In the genomic region with DNA sequence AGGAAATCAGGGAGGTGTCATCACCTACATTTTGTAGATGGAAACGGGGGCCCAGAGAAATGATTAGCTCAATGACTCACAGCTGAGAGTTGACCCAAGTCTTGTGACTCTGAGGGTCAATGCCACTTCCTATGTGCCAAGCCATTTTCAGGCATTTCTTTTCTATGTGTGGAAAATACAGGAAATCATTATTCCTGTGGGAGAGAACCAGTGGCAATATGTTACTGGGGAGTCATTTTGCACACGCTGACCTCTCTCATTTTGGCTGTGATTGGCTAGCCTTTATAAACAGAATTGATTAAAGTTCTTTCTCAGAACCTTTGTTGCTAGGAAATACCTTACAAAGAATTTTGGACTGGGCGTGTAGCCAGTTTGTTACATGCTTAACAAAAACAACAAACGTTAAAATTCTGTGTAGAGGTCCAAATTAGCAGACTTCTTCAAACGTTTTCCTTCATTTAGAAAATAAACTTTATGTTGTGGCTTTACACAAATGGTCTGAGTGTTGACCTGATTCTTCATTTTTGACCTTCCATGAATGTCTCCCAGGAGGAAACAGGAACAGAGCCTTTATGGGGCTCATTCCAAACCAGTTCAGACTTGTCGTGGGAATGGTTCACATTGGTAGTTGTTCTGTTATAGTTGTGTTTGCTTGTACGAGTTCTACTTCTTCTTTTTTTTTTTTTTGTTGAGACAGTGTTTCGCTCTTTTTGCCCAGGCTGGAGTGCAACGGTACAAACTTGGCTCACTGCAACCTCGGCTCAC, we compare ENCODE assay signal across 8 cellular contexts. TPM values are rescaled to one million over a fixed set of nuclear protein-coding genes. Genes with fewer than 3 reads are reported as not detected.
A peak's percentile ranks its signal among the peaks of the same experiment; 100 is the strongest.
DNase-seq lines count a peak whose midpoint lies in the region; ATAC-seq and TF ChIP-seq lines count a peak whose summit lies in the region.

No MANE protein-coding gene starts in this region.

- no peaks in the 10 kb centered on the region for H3K9me2 ChIP-seq in SK-N-SH

- H3K4me1 ChIP-seq in SK-N-SH (ENCODE audit: control insufficient read depth in 1 of 2, insufficient read depth in 2 of 2, low read depth in 1 of 2, low read length in 1 of 2), result peaks cover 2 to 13% of the 10 kb centered on the region in 2 experiments; a peak in 2 of 4 replicates

- no peaks in the 10 kb centered on the region for H3K27me3 ChIP-seq in SK-N-SH (ENCODE audit: insufficient read depth)

- POLR2A ChIA-PET in SK-N-SH (lab: Yijun Ruan, JAX), result no interaction called here

- no peaks in the 10 kb centered on the region for H3F3A ChIP-seq in SK-N-SH (replicated peaks; ENCODE audit: insufficient read depth)

- H3K36me3 ChIP-seq in SK-N-SH (replicated peaks in 1 of 2; ENCODE audit: control insufficient read depth in 1 of 2, insufficient read depth in 2 of 2, low read length in 1 of 2), result peaks cover 0 to 10% of the 10 kb centered on the region in 2 experiments

- no peaks in the 10 kb centered on the region for H3K9me3 ChIP-seq in SK-N-SH

- 0 out of 2 replicates have a peak, but pooled peaks cover 6% of the 10 kb centered on the region for H4K20me1 ChIP-seq in SK-N-SH (ENCODE audit: insufficient read depth)

- no peak for TF ChIP-seq CTCF in omental fat pad (IDR thresholded peaks at IDR 0.05)
- TF ChIP-seq CTCF in SK-N-SH (IDR thresholded peaks at IDR 0.05), result no peak

- CTCF ChIA-PET in SK-N-SH (lab: Yijun Ruan, JAX), result no interaction called here

- DNase-seq in COLO829 (ENCODE audit: low spot score), result peak; percentile 24
- peak; percentile 56 for DNase-seq in OCI-M1 (lab: John Stamatoyannopoulos, UW)
- DNase-seq in fibroblast of gingiva (ENCODE audit: low read depth), result peak; percentile 93
- DNase-seq in omental fat pad (ENCODE audit: low spot score), result no peak
- DNase-seq in SK-N-SH, result no peak
- no peak for DNase-seq in activated naive CD4-positive, alpha-beta T cell treated with anti-CD3 and anti-CD28 coated beads, Interleukin-2, amount 50 U/mL, for 16 hours

- H3K4me3 ChIP-seq in SK-N-SH (ENCODE audit: low read depth in 2 of 2, low read length in 1 of 2), result no peak overlapping the region

- peak overlapping the region in 1 of 2 experiments; percentile 32; a peak in 2 of 4 replicates for H3K27ac ChIP-seq in SK-N-SH (ENCODE audit: low read depth in 2 of 2, low read length in 1 of 2)

- ATAC-seq in omental fat pad (ENCODE audit: low FRiP score), result peak; percentile 81
- ATAC-seq in GM21717 (IDR thresholded peaks at IDR 0.05; ENCODE audit: unreplicated experiment), result no peak
- ATAC-seq in GM19467 (IDR thresholded peaks at IDR 0.05; ENCODE audit: unreplicated experiment), result no peak

- H2AFZ ChIP-seq in SK-N-SH (ENCODE audit: low read depth), result no peak overlapping the region

- no peak overlapping the region for H3K9ac ChIP-seq in SK-N-SH

- no peak overlapping the region for H3K4me2 ChIP-seq in SK-N-SH

- H3K79me2 ChIP-seq in SK-N-SH (ENCODE audit: insufficient read depth), result peaks cover 78% of the 10 kb centered on the region

- 80% methylated on average over 10 of the region's 10 CpGs for WGBS in SK-N-SH (ENCODE audit: low lambda C conversion rate)

- TF ChIP-seq EP300 in SK-N-SH (IDR thresholded peaks at IDR 0.05; ENCODE audit: borderline replicate concordance in 1 of 2, low read depth in 1 of 2, low read length in 1 of 2), result no peak

- no peak for TF ChIP-seq RAD21 in SK-N-SH (IDR thresholded peaks at IDR 0.05; ENCODE audit: low read length)

TF ChIP-seq in SK-N-SH, 30 proteins besides CTCF, POLR2A, EP300 and RAD21:
- no peak for TF ChIP-seq FOSL2 (IDR thresholded peaks at IDR 0.05; ENCODE audit: borderline replicate concordance, low read depth)
- TF ChIP-seq NFIC (IDR thresholded peaks at IDR 0.05; ENCODE audit: borderline replicate concordance), result no peak
- no peak for TF ChIP-seq RCOR1 (IDR thresholded peaks at IDR 0.05; ENCODE audit: low read length)
- no peak for TF ChIP-seq EZH2phosphoT487 (IDR thresholded peaks at IDR 0.05; ENCODE audit: borderline replicate concordance, low read depth)
- TF ChIP-seq RFX5 (IDR thresholded peaks at IDR 0.05; ENCODE audit: low read length), result no peak
- TF ChIP-seq, protein P1, sequence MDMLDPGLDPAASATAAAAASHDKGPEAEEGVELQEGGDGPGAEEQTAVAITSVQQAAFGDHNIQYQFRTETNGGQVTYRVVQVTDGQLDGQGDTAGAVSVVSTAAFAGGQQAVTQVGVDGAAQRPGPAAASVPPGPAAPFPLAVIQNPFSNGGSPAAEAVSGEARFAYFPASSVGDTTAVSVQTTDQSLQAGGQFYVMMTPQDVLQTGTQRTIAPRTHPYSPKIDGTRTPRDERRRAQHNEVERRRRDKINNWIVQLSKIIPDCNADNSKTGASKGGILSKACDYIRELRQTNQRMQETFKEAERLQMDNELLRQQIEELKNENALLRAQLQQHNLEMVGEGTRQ (IDR thresholded peaks at IDR 0.05; ENCODE audit: borderline replicate concordance, low read depth, low read length), result no peak
- TF ChIP-seq GABPA (IDR thresholded peaks at IDR 0.05; ENCODE audit: low read depth), result no peak
- no peak for TF ChIP-seq TEAD4 (IDR thresholded peaks at IDR 0.05; ENCODE audit: borderline replicate concordance, insufficient read depth)
- TF ChIP-seq CHD2 (IDR thresholded peaks at IDR 0.05; ENCODE audit: low read length, partially characterized antibody), result no peak
- TF ChIP-seq TAF1 (IDR thresholded peaks at IDR 0.05; ENCODE audit: borderline replicate concordance, low read depth, low read length), result no peak
- TF ChIP-seq MEF2A (IDR thresholded peaks at IDR 0.05; ENCODE audit: borderline replicate concordance, low read depth), result no peak
- TF ChIP-seq, protein P2, sequence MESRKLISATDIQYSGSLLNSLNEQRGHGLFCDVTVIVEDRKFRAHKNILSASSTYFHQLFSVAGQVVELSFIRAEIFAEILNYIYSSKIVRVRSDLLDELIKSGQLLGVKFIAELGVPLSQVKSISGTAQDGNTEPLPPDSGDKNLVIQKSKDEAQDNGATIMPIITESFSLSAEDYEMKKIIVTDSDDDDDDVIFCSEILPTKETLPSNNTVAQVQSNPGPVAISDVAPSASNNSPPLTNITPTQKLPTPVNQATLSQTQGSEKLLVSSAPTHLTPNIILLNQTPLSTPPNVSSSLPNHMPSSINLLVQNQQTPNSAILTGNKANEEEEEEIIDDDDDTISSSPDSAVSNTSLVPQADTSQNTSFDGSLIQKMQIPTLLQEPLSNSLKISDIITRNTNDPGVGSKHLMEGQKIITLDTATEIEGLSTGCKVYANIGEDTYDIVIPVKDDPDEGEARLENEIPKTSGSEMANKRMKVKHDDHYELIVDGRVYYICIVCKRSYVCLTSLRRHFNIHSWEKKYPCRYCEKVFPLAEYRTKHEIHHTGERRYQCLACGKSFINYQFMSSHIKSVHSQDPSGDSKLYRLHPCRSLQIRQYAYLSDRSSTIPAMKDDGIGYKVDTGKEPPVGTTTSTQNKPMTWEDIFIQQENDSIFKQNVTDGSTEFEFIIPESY (IDR thresholded peaks at IDR 0.05; ENCODE audit: borderline replicate concordance, low read depth), result no peak
- TF ChIP-seq, protein P3, sequence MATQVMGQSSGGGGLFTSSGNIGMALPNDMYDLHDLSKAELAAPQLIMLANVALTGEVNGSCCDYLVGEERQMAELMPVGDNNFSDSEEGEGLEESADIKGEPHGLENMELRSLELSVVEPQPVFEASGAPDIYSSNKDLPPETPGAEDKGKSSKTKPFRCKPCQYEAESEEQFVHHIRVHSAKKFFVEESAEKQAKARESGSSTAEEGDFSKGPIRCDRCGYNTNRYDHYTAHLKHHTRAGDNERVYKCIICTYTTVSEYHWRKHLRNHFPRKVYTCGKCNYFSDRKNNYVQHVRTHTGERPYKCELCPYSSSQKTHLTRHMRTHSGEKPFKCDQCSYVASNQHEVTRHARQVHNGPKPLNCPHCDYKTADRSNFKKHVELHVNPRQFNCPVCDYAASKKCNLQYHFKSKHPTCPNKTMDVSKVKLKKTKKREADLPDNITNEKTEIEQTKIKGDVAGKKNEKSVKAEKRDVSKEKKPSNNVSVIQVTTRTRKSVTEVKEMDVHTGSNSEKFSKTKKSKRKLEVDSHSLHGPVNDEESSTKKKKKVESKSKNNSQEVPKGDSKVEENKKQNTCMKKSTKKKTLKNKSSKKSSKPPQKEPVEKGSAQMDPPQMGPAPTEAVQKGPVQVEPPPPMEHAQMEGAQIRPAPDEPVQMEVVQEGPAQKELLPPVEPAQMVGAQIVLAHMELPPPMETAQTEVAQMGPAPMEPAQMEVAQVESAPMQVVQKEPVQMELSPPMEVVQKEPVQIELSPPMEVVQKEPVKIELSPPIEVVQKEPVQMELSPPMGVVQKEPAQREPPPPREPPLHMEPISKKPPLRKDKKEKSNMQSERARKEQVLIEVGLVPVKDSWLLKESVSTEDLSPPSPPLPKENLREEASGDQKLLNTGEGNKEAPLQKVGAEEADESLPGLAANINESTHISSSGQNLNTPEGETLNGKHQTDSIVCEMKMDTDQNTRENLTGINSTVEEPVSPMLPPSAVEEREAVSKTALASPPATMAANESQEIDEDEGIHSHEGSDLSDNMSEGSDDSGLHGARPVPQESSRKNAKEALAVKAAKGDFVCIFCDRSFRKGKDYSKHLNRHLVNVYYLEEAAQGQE (IDR thresholded peaks at IDR 0.05; ENCODE audit: low read depth, low read length), result no peak
- no peak for TF ChIP-seq GATA2 (CRISPR knock-in tag; IDR thresholded peaks at IDR 0.05)
- no peak for TF ChIP-seq SIN3A (IDR thresholded peaks at IDR 0.05; ENCODE audit: borderline replicate concordance, low read depth, low read length)
TF ChIP-seq in SK-N-SH: peak in this region for 0.

RNA-seq across cellular contexts. Expression of a gene that starts 11.4 kb away (rescaled TPM):
- total RNA-seq in omental fat pad, result 10 to 100 TPM; 27.5 to 61.6 (median 49.2) TPM
- polyA plus RNA-seq in SK-N-SH (2012; rRNA removed), result 6.8 and 7.3 TPM in 2 replicates
- polyA plus RNA-seq in SK-N-SH (2012; cell fraction: cytosol; rRNA removed), result 8.7 and 9.8 TPM in 2 replicates
- 8.0 and 11.3 TPM in 2 replicates for polyA plus RNA-seq in SK-N-SH (2012; cell fraction: nucleus; rRNA removed)

Comparison
In these comparisons a context has a peak if more than half of its experiments do, and no peak if none do; other contexts are left out.
1. DNase-seq: peak in COLO829 (single experiment), OCI-M1 (single experiment) and fibroblast of gingiva (single experiment); none in omental fat pad (single experiment), SK-N-SH (single experiment) and activated naive CD4-positive, alpha-beta T cell treated with anti-CD3 and anti-CD28 coated beads, Interleukin-2, amount 50 U/mL, for 16 hours (single experiment).